Comparison of ENCODE assay signal across 1 cellular context in the genomic region with DNA sequence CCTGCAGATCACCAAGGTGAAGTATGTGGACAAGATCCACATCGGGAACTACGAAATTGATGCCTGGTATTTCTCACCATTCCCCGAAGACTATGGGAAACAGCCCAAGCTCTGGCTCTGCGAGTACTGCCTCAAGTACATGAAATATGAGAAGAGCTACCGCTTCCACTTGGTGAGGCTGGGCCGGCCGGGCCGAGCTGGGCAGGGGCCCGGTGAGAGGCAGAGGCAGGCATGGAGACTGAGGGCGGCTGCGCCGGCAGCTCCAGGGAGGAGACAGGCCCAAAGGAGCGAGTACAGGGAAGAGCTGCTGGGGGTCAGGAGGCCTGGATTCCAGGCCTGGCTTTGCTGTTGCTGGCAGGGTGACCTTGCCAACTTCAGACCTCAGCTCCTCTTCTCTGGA.
TF ChIP-seq lines count a peak whose summit lies in the region.

No MANE protein-coding gene starts in this region.

TF ChIP-seq in SK-N-SH, 30 proteins besides CTCF, POLR2A, EP300 and RAD21:
- TF ChIP-seq MXI1 (IDR thresholded peaks at IDR 0.05; ENCODE audit: low read depth, low read length) (no peak), JUND (IDR thresholded peaks at IDR 0.05) (no peak), POLR2AphosphoS5 (IDR thresholded peaks at IDR 0.05; ENCODE audit: low read depth, low read length) (no peak), YY1 (IDR thresholded peaks at IDR 0.05; ENCODE audit: low read depth) (no peak), RFX5 (IDR thresholded peaks at IDR 0.05; ENCODE audit: low read length) (no peak), SMC3 (IDR thresholded peaks at IDR 0.05; ENCODE audit: low read depth, low read length) (no peak), NRF1 (IDR thresholded peaks at IDR 0.05; ENCODE audit: low read depth, low read length) (no peak), SIN3A (IDR thresholded peaks at IDR 0.05; ENCODE audit: borderline replicate concordance, low read depth, low read length) (no peak), RXRA (IDR thresholded peaks at IDR 0.05; ENCODE audit: borderline replicate concordance, low read depth) (no peak)
- TF ChIP-seq, protein P1, sequence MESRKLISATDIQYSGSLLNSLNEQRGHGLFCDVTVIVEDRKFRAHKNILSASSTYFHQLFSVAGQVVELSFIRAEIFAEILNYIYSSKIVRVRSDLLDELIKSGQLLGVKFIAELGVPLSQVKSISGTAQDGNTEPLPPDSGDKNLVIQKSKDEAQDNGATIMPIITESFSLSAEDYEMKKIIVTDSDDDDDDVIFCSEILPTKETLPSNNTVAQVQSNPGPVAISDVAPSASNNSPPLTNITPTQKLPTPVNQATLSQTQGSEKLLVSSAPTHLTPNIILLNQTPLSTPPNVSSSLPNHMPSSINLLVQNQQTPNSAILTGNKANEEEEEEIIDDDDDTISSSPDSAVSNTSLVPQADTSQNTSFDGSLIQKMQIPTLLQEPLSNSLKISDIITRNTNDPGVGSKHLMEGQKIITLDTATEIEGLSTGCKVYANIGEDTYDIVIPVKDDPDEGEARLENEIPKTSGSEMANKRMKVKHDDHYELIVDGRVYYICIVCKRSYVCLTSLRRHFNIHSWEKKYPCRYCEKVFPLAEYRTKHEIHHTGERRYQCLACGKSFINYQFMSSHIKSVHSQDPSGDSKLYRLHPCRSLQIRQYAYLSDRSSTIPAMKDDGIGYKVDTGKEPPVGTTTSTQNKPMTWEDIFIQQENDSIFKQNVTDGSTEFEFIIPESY (IDR thresholded peaks at IDR 0.05; ENCODE audit: borderline replicate concordance, low read depth) = no peak
- TF ChIP-seq, protein P2, sequence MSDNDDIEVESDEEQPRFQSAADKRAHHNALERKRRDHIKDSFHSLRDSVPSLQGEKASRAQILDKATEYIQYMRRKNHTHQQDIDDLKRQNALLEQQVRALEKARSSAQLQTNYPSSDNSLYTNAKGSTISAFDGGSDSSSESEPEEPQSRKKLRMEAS (IDR thresholded peaks at IDR 0.05; ENCODE audit: low read depth) = no peak
- TF ChIP-seq, protein P3, sequence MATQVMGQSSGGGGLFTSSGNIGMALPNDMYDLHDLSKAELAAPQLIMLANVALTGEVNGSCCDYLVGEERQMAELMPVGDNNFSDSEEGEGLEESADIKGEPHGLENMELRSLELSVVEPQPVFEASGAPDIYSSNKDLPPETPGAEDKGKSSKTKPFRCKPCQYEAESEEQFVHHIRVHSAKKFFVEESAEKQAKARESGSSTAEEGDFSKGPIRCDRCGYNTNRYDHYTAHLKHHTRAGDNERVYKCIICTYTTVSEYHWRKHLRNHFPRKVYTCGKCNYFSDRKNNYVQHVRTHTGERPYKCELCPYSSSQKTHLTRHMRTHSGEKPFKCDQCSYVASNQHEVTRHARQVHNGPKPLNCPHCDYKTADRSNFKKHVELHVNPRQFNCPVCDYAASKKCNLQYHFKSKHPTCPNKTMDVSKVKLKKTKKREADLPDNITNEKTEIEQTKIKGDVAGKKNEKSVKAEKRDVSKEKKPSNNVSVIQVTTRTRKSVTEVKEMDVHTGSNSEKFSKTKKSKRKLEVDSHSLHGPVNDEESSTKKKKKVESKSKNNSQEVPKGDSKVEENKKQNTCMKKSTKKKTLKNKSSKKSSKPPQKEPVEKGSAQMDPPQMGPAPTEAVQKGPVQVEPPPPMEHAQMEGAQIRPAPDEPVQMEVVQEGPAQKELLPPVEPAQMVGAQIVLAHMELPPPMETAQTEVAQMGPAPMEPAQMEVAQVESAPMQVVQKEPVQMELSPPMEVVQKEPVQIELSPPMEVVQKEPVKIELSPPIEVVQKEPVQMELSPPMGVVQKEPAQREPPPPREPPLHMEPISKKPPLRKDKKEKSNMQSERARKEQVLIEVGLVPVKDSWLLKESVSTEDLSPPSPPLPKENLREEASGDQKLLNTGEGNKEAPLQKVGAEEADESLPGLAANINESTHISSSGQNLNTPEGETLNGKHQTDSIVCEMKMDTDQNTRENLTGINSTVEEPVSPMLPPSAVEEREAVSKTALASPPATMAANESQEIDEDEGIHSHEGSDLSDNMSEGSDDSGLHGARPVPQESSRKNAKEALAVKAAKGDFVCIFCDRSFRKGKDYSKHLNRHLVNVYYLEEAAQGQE (IDR thresholded peaks at IDR 0.05; ENCODE audit: low read depth, low read length) = no peak
- TF ChIP-seq, protein P4, sequence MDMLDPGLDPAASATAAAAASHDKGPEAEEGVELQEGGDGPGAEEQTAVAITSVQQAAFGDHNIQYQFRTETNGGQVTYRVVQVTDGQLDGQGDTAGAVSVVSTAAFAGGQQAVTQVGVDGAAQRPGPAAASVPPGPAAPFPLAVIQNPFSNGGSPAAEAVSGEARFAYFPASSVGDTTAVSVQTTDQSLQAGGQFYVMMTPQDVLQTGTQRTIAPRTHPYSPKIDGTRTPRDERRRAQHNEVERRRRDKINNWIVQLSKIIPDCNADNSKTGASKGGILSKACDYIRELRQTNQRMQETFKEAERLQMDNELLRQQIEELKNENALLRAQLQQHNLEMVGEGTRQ (IDR thresholded peaks at IDR 0.05; ENCODE audit: borderline replicate concordance, low read depth, low read length) = no peak
- TF ChIP-seq, protein P5, sequence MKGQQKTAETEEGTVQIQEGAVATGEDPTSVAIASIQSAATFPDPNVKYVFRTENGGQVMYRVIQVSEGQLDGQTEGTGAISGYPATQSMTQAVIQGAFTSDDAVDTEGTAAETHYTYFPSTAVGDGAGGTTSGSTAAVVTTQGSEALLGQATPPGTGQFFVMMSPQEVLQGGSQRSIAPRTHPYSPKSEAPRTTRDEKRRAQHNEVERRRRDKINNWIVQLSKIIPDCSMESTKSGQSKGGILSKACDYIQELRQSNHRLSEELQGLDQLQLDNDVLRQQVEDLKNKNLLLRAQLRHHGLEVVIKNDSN (IDR thresholded peaks at IDR 0.05; ENCODE audit: borderline replicate concordance, low read depth) = no peak
